Comparison of ENCODE assay signal across 9 cellular contexts in the genomic region with DNA sequence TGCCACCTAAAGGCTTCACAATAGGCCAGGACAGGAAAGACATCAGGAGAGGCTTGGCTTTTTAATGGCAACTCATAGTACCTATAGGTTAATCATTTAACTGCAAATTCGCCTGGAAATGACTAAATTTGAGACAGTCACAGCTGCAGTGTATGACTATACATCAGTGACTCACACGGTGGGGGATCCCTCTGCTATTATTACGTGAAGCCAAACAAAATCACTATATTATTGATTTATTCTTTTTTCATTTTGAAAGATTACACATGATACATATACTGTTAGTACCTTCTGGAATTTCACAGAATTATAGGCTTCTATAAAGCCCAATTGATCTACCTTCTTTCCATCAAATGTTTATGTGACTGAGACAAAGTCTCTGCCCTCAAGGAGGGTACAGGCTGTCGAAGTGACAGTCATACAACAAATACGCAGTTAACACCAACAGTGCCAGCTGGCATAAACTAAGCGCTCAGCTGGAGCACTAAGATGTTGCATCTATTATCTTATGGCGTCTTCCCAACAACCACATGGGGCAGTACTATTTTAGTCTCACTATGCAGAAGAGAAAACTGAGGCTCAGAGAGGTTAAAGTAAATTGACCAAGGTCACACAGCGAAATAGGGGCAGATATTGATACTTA.
DNase-seq lines count a peak whose midpoint lies in the region; ATAC-seq and TF ChIP-seq lines count a peak whose summit lies in the region.
"Had no signal": no experiment of that assay in that cellular context is flagged by ENCODE, and none has a peak within 500 bp of the region (broad histone marks: within the 10 kb centered on the region; RNA-seq: fewer than 3 reads in every experiment).

No MANE protein-coding gene starts in this region.

- in situ Hi-C loops in GM13976 (cut with MboI; ENCODE audit: low sequenced_read_pairs, unreplicated experiment), result no loop called here

- ATAC-seq in GM21526 (IDR thresholded peaks at IDR 0.05; ENCODE audit: low FRiP score, unreplicated experiment), result peak; percentile 68
- ATAC-seq: HCT116 had no signal

- no peak for TF ChIP-seq CTCF in GM13976 (IDR thresholded peaks at IDR 0.05; ENCODE audit: borderline replicate concordance, control extremely low read depth, extremely low read depth, insufficient read depth, missing control alignments)

- DNase-seq in GM13976 (ENCODE audit: low spot score), result peak; percentile 53
- peak; percentile 58 for DNase-seq in HT1080 (ENCODE audit: low read depth)
- peak; percentile 29 for DNase-seq in globus pallidus (ENCODE audit: low spot score)
- no peak for DNase-seq in HPDE6-E6E7 (ENCODE audit: extremely low spot score)
- DNase-seq in GM03348 (ENCODE audit: low spot score), result no peak
- DNase-seq in AG20443 (ENCODE audit: low spot score), result no peak
- no peak for DNase-seq in activated gamma-delta T cell (lab: John Stamatoyannopoulos, UW)

Comparison
In these comparisons a context has a peak if more than half of its experiments do, and no peak if none do; other contexts are left out.
1. DNase-seq: peak in GM13976 (single experiment), HT1080 (single experiment) and globus pallidus (single experiment); none in HPDE6-E6E7 (single experiment), GM03348 (single experiment), AG20443 (single experiment) and activated gamma-delta T cell (single experiment).